8 cellular contexts compared by ENCODE assay signal in genomic region chr5:67215592-67216471, GRCh38. TPM values are rescaled to one million over a fixed set of nuclear protein-coding genes. Genes with fewer than 3 reads are reported as not detected.
A peak's percentile ranks its signal among the peaks of the same experiment; 100 is the strongest.
DNase-seq lines count a peak whose midpoint lies in the region; ATAC-seq lines count a peak whose summit lies in the region.

No MANE protein-coding gene starts in this region.

- H3K4me3 Mint-ChIP-seq in T-helper 1 cell treated with Interleukin-12 subunit alpha and Interleukin-12 subunit beta and Interleukin-4 antibody, amounts not matched to agents 30 μg/mL and 1 μg/mL, for 36 hours: peak overlapping the region; percentile 62

- ATAC-seq in HG03442 (IDR thresholded peaks at IDR 0.05; ENCODE audit: unreplicated experiment): peak; percentile 99
- ATAC-seq in left colon: peak; percentile 80

- intact Hi-C loops in left colon (cut with DNase I, micrococcal nuclease): no loop called here

- peaks cover 59% of the 10 kb centered on the region for H3K4me1 Mint-ChIP-seq in T-helper 1 cell treated with Interleukin-12 subunit alpha and Interleukin-12 subunit beta and Interleukin-4 antibody, amounts not matched to agents 30 μg/mL and 1 μg/mL, for 36 hours (ENCODE audit: low read depth)

- peak; percentile 67 to 71 for DNase-seq in AML-193 (lab: John Stamatoyannopoulos, UW)
- DNase-seq in GM19240 (ENCODE audit: insufficient read length, low spot score): peak; percentile 46
- peak in 35 of 56 donors; percentile 10 to 70 (median 35) for DNase-seq in amygdala (lab: John Stamatoyannopoulos, UW)
- DNase-seq in left colon: peak; percentile 79 to 86
- peak; percentile 45 to 58 for DNase-seq in stimulated activated CD4-positive, alpha-beta T cell treated with anti-CD3 and anti-CD28 coated beads, Interleukin-4, amount 100 ng/mL, for 48 hours (ENCODE audit: low read depth in 2 of 2)
- DNase-seq in NCI-H2171 (lab: John Stamatoyannopoulos, UW): no peak

- H3K27me3 Mint-ChIP-seq in T-helper 1 cell treated with Interleukin-12 subunit alpha and Interleukin-12 subunit beta and Interleukin-4 antibody, amounts not matched to agents 30 μg/mL and 1 μg/mL, for 36 hours (ENCODE audit: low read depth): no peaks in the 10 kb centered on the region

- H3K9me3 Mint-ChIP-seq in T-helper 1 cell treated with Interleukin-12 subunit alpha and Interleukin-12 subunit beta and Interleukin-4 antibody, amounts not matched to agents 30 μg/mL and 1 μg/mL, for 36 hours: peaks cover 4% of the 10 kb centered on the region

- peaks cover 24% of the 10 kb centered on the region for H3K36me3 Mint-ChIP-seq in T-helper 1 cell treated with Interleukin-12 subunit alpha and Interleukin-12 subunit beta and Interleukin-4 antibody, amounts not matched to agents 30 μg/mL and 1 μg/mL, for 36 hours (ENCODE audit: low read depth)

- peak overlapping the region; percentile 98 for H3K27ac Mint-ChIP-seq in T-helper 1 cell treated with Interleukin-12 subunit alpha and Interleukin-12 subunit beta and Interleukin-4 antibody, amounts not matched to agents 30 μg/mL and 1 μg/mL, for 36 hours

RNA-seq across cellular contexts. Expression of gene CD180, which starts 19.2 kb away (rescaled TPM):
- total RNA-seq in left colon: 1 to 10 TPM in 1 of 2 donors, under 1 TPM in 1; 0.34 to 2.0 TPM
